15 cellular contexts compared by ENCODE assay signal in genomic region chr13:85417807-85418206, GRCh38.
"Had no signal": no experiment of that assay in that cellular context is flagged by ENCODE, and none has a peak within 500 bp of the region (broad histone marks: within the 10 kb centered on the region; RNA-seq: fewer than 3 reads in every experiment).

No MANE protein-coding gene starts in this region.

- H3K4me3 Mint-ChIP-seq: naive thymus-derived CD8-positive, alpha-beta T cell had no signal

- H3K36me3 Mint-ChIP-seq: naive thymus-derived CD8-positive, alpha-beta T cell had no signal

- DNase-seq: cortex of kidney; dorsolateral prefrontal cortex; effector CD8-positive, alpha-beta T cell; heart right ventricle; hypothalamus; kidney glomerular epithelial cell; mucosa of descending colon; naive thymus-derived CD8-positive, alpha-beta T cell; psoas muscle; retina; right lobe of liver; stimulated activated CD4-positive, alpha-beta T cell treated with anti-CD3 and anti-CD28 coated beads, Interleukin-2, amount 100 ng/mL, for 24 hours; stimulated activated naive CD4-positive, alpha-beta T cell; trophoblast cell had no signal

- H3K4me3 ChIP-seq: dorsolateral prefrontal cortex, heart right ventricle, mucosa of descending colon, psoas muscle, right lobe of liver had no signal

- H3K4me1 Mint-ChIP-seq: naive thymus-derived CD8-positive, alpha-beta T cell had no signal

- H3K9me3 ChIP-seq: heart right ventricle, mucosa of descending colon, neutrophil, psoas muscle, right lobe of liver had no signal

- H3K36me3 ChIP-seq: heart right ventricle, neutrophil, right lobe of liver had no signal

- H3K27me3 Mint-ChIP-seq: naive thymus-derived CD8-positive, alpha-beta T cell had no signal

- ATAC-seq: heart right ventricle; mucosa of descending colon; naive thymus-derived CD8-positive, alpha-beta T cell; psoas muscle; right lobe of liver had no signal

- H3K27ac ChIP-seq: dorsolateral prefrontal cortex, heart right ventricle, neutrophil, psoas muscle, right lobe of liver had no signal

- H3K27me3 ChIP-seq: dorsolateral prefrontal cortex, heart right ventricle, neutrophil, right lobe of liver had no signal

- H3K27ac Mint-ChIP-seq: naive thymus-derived CD8-positive, alpha-beta T cell had no signal

- H3K4me1 ChIP-seq: heart right ventricle, psoas muscle, right lobe of liver had no signal
